Comparison of ENCODE assay signal across 34 cellular contexts in genomic region chr9:132430998-132431397, GRCh38. TPM values are rescaled to one million over a fixed set of nuclear protein-coding genes. Genes with fewer than 3 reads are reported as not detected.
"Had no signal": no experiment of that assay in that cellular context is flagged by ENCODE, and none has a peak within 500 bp of the region (broad histone marks: within the 10 kb centered on the region; RNA-seq: fewer than 3 reads in every experiment).

No MANE protein-coding gene starts in this region.

- FAIRE-seq: bronchial epithelial cell, TTC549 had no signal

- ATAC-seq: activated CD4-positive, alpha-beta T cell treated with anti-CD3 and anti-CD28 coated beads for 36 hours; activated CD4-positive, CD25-positive, alpha-beta regulatory T cell treated with anti-CD3 and anti-CD28 coated beads, Interleukin-2, amount 50 U/mL, for 24 hours; activated CD8-positive, alpha-beta memory T cell treated with anti-CD3 and anti-CD28 coated beads, Interleukin-2, amount 10 ng/mL, durations not matched to agents 7 days and 5 days; activated CD8-positive, alpha-beta T cell treated with anti-CD3 and anti-CD28 coated beads, Interleukin-2, amount 10 ng/mL, durations not matched to agents 7 days and 5 days; activated naive CD8-positive, alpha-beta T cell treated with anti-CD3 and anti-CD28 coated beads, Interleukin-2, amount 50 U/mL, for 24 hours; WTC11 had no signal

- H3K4me1 ChIP-seq: ascending aorta had no signal

- DNase-seq: activated CD4-positive, alpha-beta memory T cell treated with anti-CD3 and anti-CD28 coated beads, Interleukin-2, amount 10 ng/mL, durations not matched to agents 7 days and 5 days; activated CD4-positive, alpha-beta T cell treated with anti-CD3 and anti-CD28 coated beads for 1 hour; activated CD4-positive, alpha-beta T cell treated with anti-CD3 and anti-CD28 coated beads for 36 hours; activated CD4-positive, alpha-beta T cell treated with anti-CD3 and anti-CD28 coated beads for 48 hours; activated CD4-positive, alpha-beta T cell treated with anti-CD3 and anti-CD28 coated beads, Interleukin-2, amount 10 ng/mL, durations not matched to agents 7 days and 5 days; activated CD4-positive, alpha-beta T cell treated with anti-CD3 and anti-CD28 coated beads, Interleukin-2, amount 50 U/mL, for 48 hours; activated CD4-positive, CD25-positive, alpha-beta regulatory T cell; activated CD8-positive, alpha-beta memory T cell treated with anti-CD3 and anti-CD28 coated beads for 24 hours; activated CD8-positive, alpha-beta memory T cell treated with anti-CD3 and anti-CD28 coated beads, Interleukin-2, amount 10 ng/mL, durations not matched to agents 7 days and 5 days; activated CD8-positive, alpha-beta memory T cell treated with anti-CD3 and anti-CD28 coated beads, Interleukin-2, amount 50 U/mL, for 48 hours; activated CD8-positive, alpha-beta T cell treated with anti-CD3 and anti-CD28 coated beads, Interleukin-2, amount 10 ng/mL, durations not matched to agents 7 days and 5 days; activated effector memory CD4-positive, alpha-beta T cell treated with Interleukin-2 at 50 U/mL for 16 hours; activated gamma-delta T cell; activated naive CD4-positive, alpha-beta T cell treated with anti-CD3 and anti-CD28 coated beads, Interleukin-2, amount 10 ng/mL, durations not matched to agents 7 days and 5 days; activated naive CD4-positive, alpha-beta T cell treated with Interleukin-2 at 50 U/mL for 16 hours; activated naive CD8-positive, alpha-beta T cell treated with anti-CD3 and anti-CD28 coated beads, Interleukin-2, amount 10 ng/mL, durations not matched to agents 7 days and 5 days; activated naive CD8-positive, alpha-beta T cell treated with anti-CD3 and anti-CD28 coated beads, Interleukin-2, amount 50 U/mL, for 24 hours; activated T-cell treated with anti-CD3 and anti-CD28 coated beads, Interleukin-2, amount 50 U/mL, for 24 hours; activated T-cell treated with anti-CD3 and anti-CD28 coated beads, Interleukin-2, amount 50 U/mL, for 48 hours; amygdala; anterior cingulate cortex; caudate nucleus; cerebellar nuclear complex; T-helper 2 cell; T-helper 9 cell; WERI-Rb-1 had no signal

- H3K9me3 ChIP-seq: ascending aorta had no signal

- H3K4me3 ChIP-seq: ascending aorta, cardiac muscle cell had no signal

- H3K36me3 ChIP-seq: ascending aorta, cardiac muscle cell, WERI-Rb-1 had no signal

- H3K27ac ChIP-seq: ascending aorta, cardiac muscle cell, WERI-Rb-1 had no signal

- H3K27me3 ChIP-seq: ascending aorta, cardiac muscle cell had no signal

RNA-seq across cellular contexts. Expression of gene CFAP77, which starts 21.0 kb away (rescaled TPM):
- total RNA-seq: activated CD4-positive, alpha-beta memory T cell treated with anti-CD3 and anti-CD28 coated beads, Interleukin-2, amount 10 ng/mL, durations not matched to agents 7 days and 5 days; activated CD4-positive, alpha-beta T cell treated with anti-CD3 and anti-CD28 coated beads for 36 hours; activated CD4-positive, alpha-beta T cell treated with anti-CD3 and anti-CD28 coated beads, Interleukin-2, amount 10 ng/mL, durations not matched to agents 7 days and 5 days; activated CD8-positive, alpha-beta memory T cell treated with anti-CD3 and anti-CD28 coated beads, Interleukin-2, amount 10 ng/mL, durations not matched to agents 7 days and 5 days; activated CD8-positive, alpha-beta T cell treated with anti-CD3 and anti-CD28 coated beads, Interleukin-2, amount 10 ng/mL, durations not matched to agents 7 days and 5 days; activated naive CD8-positive, alpha-beta T cell treated with anti-CD3 and anti-CD28 coated beads, Interleukin-2, amount 10 ng/mL, durations not matched to agents 7 days and 5 days; activated T-helper 2 cell treated with anti-CD3 and anti-CD28 coated beads, Interferon-gamma antibody, Interleukin-2, Interleukin-4, amounts not matched to agents 10 μg/mL and 5 μg/mL and 100 μg/mL, durations not matched to agents 14 hours and 24 hours and 36 hours; ascending aorta; bronchial epithelial cell had no signal
- polyA plus RNA-seq: adipose tissue had no signal
